12 cellular contexts compared by ENCODE assay signal in the genomic region with DNA sequence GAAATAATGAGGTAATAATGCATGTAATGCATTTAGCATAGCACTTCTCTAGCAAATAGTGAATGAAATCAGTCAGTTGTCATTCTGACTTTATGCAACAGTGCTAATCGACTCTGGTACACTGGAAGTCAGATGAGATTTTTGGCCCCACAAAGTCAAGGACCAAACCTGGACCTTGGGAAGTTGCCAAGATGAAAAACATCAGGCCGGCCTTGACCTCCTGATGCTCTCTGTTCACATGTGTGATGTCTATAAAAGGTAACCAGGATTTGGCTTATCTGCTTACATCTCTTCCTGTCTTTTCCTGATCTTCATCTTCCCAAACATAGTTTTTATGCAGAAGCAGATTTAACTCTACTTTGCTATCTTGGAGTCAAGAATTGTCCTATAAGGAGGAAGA. TPM values are rescaled to one million over a fixed set of nuclear protein-coding genes. Genes with fewer than 3 reads are reported as not detected.
DNase-seq lines count a peak whose midpoint lies in the region; ATAC-seq and TF ChIP-seq lines count a peak whose summit lies in the region.
"Had no signal": no experiment of that assay in that cellular context is flagged by ENCODE, and none has a peak within 500 bp of the region (broad histone marks: within the 10 kb centered on the region; RNA-seq: fewer than 3 reads in every experiment).

No MANE protein-coding gene starts in this region.

- peaks cover 3% of the 10 kb centered on the region for H3K9me3 Mint-ChIP-seq in activated T-cell treated with anti-CD3 and anti-CD28 coated beads, Interleukin-2, amount 50 U/mL, for 4 hours
- H3K9me3 Mint-ChIP-seq in activated T-helper 1 cell treated with anti-CD3 and anti-CD28 coated beads, Interleukin-12 subunit alpha, Interleukin-12 subunit beta, Interleukin-2, Interleukin-4 antibody, amounts not matched to agents 30 ng/mL and 10 ng/mL and 1 ng/mL, durations not matched to agents 14 hours and 24 hours and 36 hours: peaks cover 8% of the 10 kb centered on the region
- H3K9me3 Mint-ChIP-seq in mesothelial cell of epicardium: peaks cover 11% of the 10 kb centered on the region

- H3K36me3 ChIP-seq in thoracic aorta: no peaks in the 10 kb centered on the region

- H3K27ac ChIP-seq in thoracic aorta (peak overlapping the region; percentile 91 to 97), RWPE1 (no peak overlapping the region)

- H3K4me3 Mint-ChIP-seq in activated T-cell treated with anti-CD3 and anti-CD28 coated beads, Interleukin-2, amount 50 U/mL, for 4 hours: peak overlapping the region; percentile 96
- peak overlapping the region; percentile 89 for H3K4me3 Mint-ChIP-seq in activated T-helper 1 cell treated with anti-CD3 and anti-CD28 coated beads, Interleukin-12 subunit alpha, Interleukin-12 subunit beta, Interleukin-2, Interleukin-4 antibody, amounts not matched to agents 30 ng/mL and 10 ng/mL and 1 ng/mL, durations not matched to agents 14 hours and 24 hours and 36 hours
- H3K4me3 Mint-ChIP-seq in mesothelial cell of epicardium: peak overlapping the region; percentile 77

- TF ChIP-seq CTCF in mesothelial cell of epicardium (IDR thresholded peaks at IDR 0.05; ENCODE audit: unreplicated experiment) (no peak), thoracic aorta (IDR thresholded peaks at IDR 0.05) (no peak), RWPE1 (conservative IDR thresholded peaks at IDR 0.05; ENCODE audit: low read depth) (no peak)

- no peak for DNase-seq in activated T-cell treated with anti-CD3 and anti-CD28 coated beads, Interleukin-2, amount 50 U/mL, for 4 hours
- no peak for DNase-seq in activated T-cell treated with anti-CD3 and anti-CD28 coated beads, Interleukin-2, amount 50 U/mL, for 48 hours
- DNase-seq in activated T-helper 1 cell treated with anti-CD3 and anti-CD28 coated beads, Interleukin-12 subunit alpha, Interleukin-12 subunit beta, Interleukin-2, Interleukin-4 antibody, amounts not matched to agents 30 ng/mL and 10 ng/mL and 1 ng/mL, durations not matched to agents 14 hours and 24 hours and 36 hours (ENCODE audit: low spot score): no peak
- DNase-seq in mesothelial cell of epicardium (ENCODE audit: low spot score in 2 of 2, unreplicated experiment in 2 of 2) (no peak), thoracic aorta (ENCODE audit: low spot score) (no peak), RWPE1 (ENCODE audit: low spot score) (no peak)
- DNase-seq: foreskin fibroblast, GDM1, left colon, NCI-H2029 had no signal

- H3K9me3 ChIP-seq in thoracic aorta: no peaks in the 10 kb centered on the region

- POLR2A ChIA-PET in RWPE1 (lab: Yijun Ruan, JAX; ENCODE audit: low non-redundant PET): no interaction called here

- no peaks in the 10 kb centered on the region for H3K27me3 ChIP-seq in thoracic aorta (replicated peaks; ENCODE audit: insufficient read depth)

- CTCF ChIA-PET in RWPE1 (lab: Yijun Ruan, JAX): interaction anchor here (0.6 to 1.5 kb wide), 2 partner anchors 26 to 92 kb away, joined by 3 to 4 read pairs; no protein-coding TSS in a partner anchor

- no peak for ATAC-seq in activated T-cell treated with anti-CD3 and anti-CD28 coated beads, Interleukin-2, amount 50 U/mL, for 4 hours
- no peak for ATAC-seq in thoracic aorta (ENCODE audit: insufficient number of reproducible peaks, low FRiP score, low read depth)
- ATAC-seq in GM18868 (IDR thresholded peaks at IDR 0.05; ENCODE audit: unreplicated experiment): no peak
- ATAC-seq in GM18861 (IDR thresholded peaks at IDR 0.05; ENCODE audit: unreplicated experiment): no peak
- ATAC-seq: left colon had no signal

- peaks cover 74% of the 10 kb centered on the region for H3K4me1 Mint-ChIP-seq in activated T-cell treated with anti-CD3 and anti-CD28 coated beads, Interleukin-2, amount 50 U/mL, for 4 hours (ENCODE audit: low read depth)
- H3K4me1 Mint-ChIP-seq in activated T-helper 1 cell treated with anti-CD3 and anti-CD28 coated beads, Interleukin-12 subunit alpha, Interleukin-12 subunit beta, Interleukin-2, Interleukin-4 antibody, amounts not matched to agents 30 ng/mL and 10 ng/mL and 1 ng/mL, durations not matched to agents 14 hours and 24 hours and 36 hours (ENCODE audit: low read depth): peaks cover 68% of the 10 kb centered on the region
- peaks cover 41% of the 10 kb centered on the region for H3K4me1 Mint-ChIP-seq in mesothelial cell of epicardium

- intact Hi-C loops in activated T-helper 1 cell treated with anti-CD3 and anti-CD28 coated beads, Interleukin-12 subunit alpha, Interleukin-12 subunit beta, Interleukin-2, Interleukin-4 antibody, amounts not matched to agents 30 ng/mL and 10 ng/mL and 1 ng/mL, durations not matched to agents 14 hours and 24 hours and 36 hours (cut with micrococcal nuclease): no loop called here

- no peak overlapping the region for H3K4me3 ChIP-seq in thoracic aorta

- peaks cover 33 to 53% of the 10 kb centered on the region in 2 donors for H3K4me1 ChIP-seq in thoracic aorta (ENCODE audit: control insufficient read depth in 1 of 2, low read depth in 2 of 2)

- peak overlapping the region; percentile 90 for H3K27ac Mint-ChIP-seq in activated T-helper 1 cell treated with anti-CD3 and anti-CD28 coated beads, Interleukin-12 subunit alpha, Interleukin-12 subunit beta, Interleukin-2, Interleukin-4 antibody, amounts not matched to agents 30 ng/mL and 10 ng/mL and 1 ng/mL, durations not matched to agents 14 hours and 24 hours and 36 hours
- peak overlapping the region; percentile 95 for H3K27ac Mint-ChIP-seq in mesothelial cell of epicardium

- no peaks in the 10 kb centered on the region for H3K27me3 Mint-ChIP-seq in activated T-cell treated with anti-CD3 and anti-CD28 coated beads, Interleukin-2, amount 50 U/mL, for 4 hours (ENCODE audit: low read depth)
- no peaks in the 10 kb centered on the region for H3K27me3 Mint-ChIP-seq in activated T-helper 1 cell treated with anti-CD3 and anti-CD28 coated beads, Interleukin-12 subunit alpha, Interleukin-12 subunit beta, Interleukin-2, Interleukin-4 antibody, amounts not matched to agents 30 ng/mL and 10 ng/mL and 1 ng/mL, durations not matched to agents 14 hours and 24 hours and 36 hours (ENCODE audit: insufficient read depth)
- no peaks in the 10 kb centered on the region for H3K27me3 Mint-ChIP-seq in mesothelial cell of epicardium (ENCODE audit: low read depth)

- H3K36me3 Mint-ChIP-seq in activated T-cell treated with anti-CD3 and anti-CD28 coated beads, Interleukin-2, amount 50 U/mL, for 4 hours (ENCODE audit: insufficient read depth): peaks cover 7% of the 10 kb centered on the region
- peaks cover 28% of the 10 kb centered on the region for H3K36me3 Mint-ChIP-seq in activated T-helper 1 cell treated with anti-CD3 and anti-CD28 coated beads, Interleukin-12 subunit alpha, Interleukin-12 subunit beta, Interleukin-2, Interleukin-4 antibody, amounts not matched to agents 30 ng/mL and 10 ng/mL and 1 ng/mL, durations not matched to agents 14 hours and 24 hours and 36 hours (ENCODE audit: low read depth)
- peaks cover 5% of the 10 kb centered on the region for H3K36me3 Mint-ChIP-seq in mesothelial cell of epicardium

RNA-seq across cellular contexts. Expression of gene SLC22A5, which starts 39.5 kb away (rescaled TPM):
- 1 to 10 TPM; 4.4 to 6.3 (median 5.7) TPM for total RNA-seq in activated T-cell treated with anti-CD3 and anti-CD28 coated beads, Interleukin-2, amount 50 U/mL, for 4 hours
- 4.3 and 6.2 TPM in 2 replicates for total RNA-seq in activated T-helper 1 cell treated with anti-CD3 and anti-CD28 coated beads, Interleukin-12 subunit alpha, Interleukin-12 subunit beta, Interleukin-2, Interleukin-4 antibody, amounts not matched to agents 30 ng/mL and 10 ng/mL and 1 ng/mL, durations not matched to agents 14 hours and 24 hours and 36 hours
- total RNA-seq in mesothelial cell of epicardium: 27.7 to 31.1 TPM (median 30.8 TPM) in 3 replicates
- 10 to 100 TPM; 24.9 to 30.8 TPM for total RNA-seq in thoracic aorta
